8 cellular contexts compared by ENCODE assay signal in genomic region chr10:62050941-62051433, GRCh38.
DNase-seq lines count a peak whose midpoint lies in the region; ATAC-seq, FAIRE-seq and TF ChIP-seq lines count a peak whose summit lies in the region.

No MANE protein-coding gene starts in this region.

- no peak for TF ChIP-seq CTCF in astrocyte (IDR thresholded peaks at IDR 0.05; ENCODE audit: insufficient read depth, low read depth, low read length)

- H3K4me3 ChIP-seq in astrocyte (ENCODE audit: insufficient read depth, low read depth, low read length) = peak overlapping the region; percentile 96

- H2AFZ ChIP-seq in astrocyte (ENCODE audit: low read depth, low read length) = no peak overlapping the region

- H3K79me2 ChIP-seq in astrocyte (ENCODE audit: insufficient read depth, low read length) = peaks cover 95% of the 10 kb centered on the region

- peak overlapping the region; percentile 91 for H3K4me2 ChIP-seq in astrocyte (ENCODE audit: low read length)

- peaks cover 47% of the 10 kb centered on the region for H3K36me3 ChIP-seq in astrocyte (ENCODE audit: insufficient read depth, low read length)

- H3K27me3 ChIP-seq in astrocyte (ENCODE audit: insufficient read depth, low read length) = no peaks in the 10 kb centered on the region

- no peaks in the 10 kb centered on the region for H3K9me3 ChIP-seq in astrocyte (ENCODE audit: insufficient read depth, low read depth, low read length)

- H3K9ac ChIP-seq in astrocyte (ENCODE audit: low read length) = peak overlapping the region; percentile 98

- DNase-seq in SW 1271 (lab: John Stamatoyannopoulos, UW) (peak; percentile 6 to 13), astrocyte (ENCODE audit: low read depth) (peak; percentile 96), kidney glomerular epithelial cell (lab: John Stamatoyannopoulos, UW) (peak; percentile 91), NCI-H1092 treated with DMSO at 0.1 percent for 48 hours (lab: John Stamatoyannopoulos, UW) (no peak), DMS153 (lab: John Stamatoyannopoulos, UW) (no peak)
- peak; percentile 80 for DNase-seq in stimulated activated CD4-positive, alpha-beta T cell treated with anti-CD3 and anti-CD28 coated beads, Interleukin-2, amount 100 ng/mL, for 4 hours (ENCODE audit: low read depth)

- H3K9me3 Mint-ChIP-seq in astrocyte (ENCODE audit: unreplicated experiment) = no peaks in the 10 kb centered on the region

- peak overlapping the region; percentile 97 for H3K27ac ChIP-seq in astrocyte (ENCODE audit: low read depth, low read length)

- peak overlapping the region; percentile 98 for H3K27ac Mint-ChIP-seq in astrocyte (ENCODE audit: unreplicated experiment)

- H3K27me3 Mint-ChIP-seq in astrocyte (ENCODE audit: low read depth, unreplicated experiment) = no peaks in the 10 kb centered on the region

- H3K4me1 ChIP-seq in astrocyte (ENCODE audit: insufficient read depth, low read length) = peaks cover 59% of the 10 kb centered on the region

- H3K4me1 Mint-ChIP-seq in astrocyte (ENCODE audit: low read depth, unreplicated experiment) = peaks cover 62% of the 10 kb centered on the region

- peaks cover 33% of the 10 kb centered on the region for H3K36me3 Mint-ChIP-seq in astrocyte (ENCODE audit: low read depth, unreplicated experiment)

- no peak for FAIRE-seq in astrocyte (lab: Jason Lieb, UNC)

- ATAC-seq in GM18858 (IDR thresholded peaks at IDR 0.05; ENCODE audit: unreplicated experiment) (peak; percentile 41), HG02981 (IDR thresholded peaks at IDR 0.05; ENCODE audit: unreplicated experiment) (peak; percentile 59)

- H4K20me1 ChIP-seq in astrocyte (ENCODE audit: insufficient read depth, low read length) = peaks cover 43% of the 10 kb centered on the region

- H3K4me3 Mint-ChIP-seq in astrocyte (ENCODE audit: unreplicated experiment) = peak overlapping the region; percentile 98

Comparison
In these comparisons a context has a peak if more than half of its experiments do, and no peak if none do; other contexts are left out.
1. DNase-seq: peak in SW 1271 (2 of 2), astrocyte (single experiment), kidney glomerular epithelial cell (single experiment) and stimulated activated CD4-positive, alpha-beta T cell treated with anti-CD3 and anti-CD28 coated beads, Interleukin-2, amount 100 ng/mL, for 4 hours (single experiment); none in NCI-H1092 treated with DMSO at 0.1 percent for 48 hours (single experiment) and DMS153 (single experiment).